ENCODE assay signal across 19 cellular contexts in genomic region chr11:23932485-23932898, GRCh38.
DNase-seq lines count a peak whose midpoint lies in the region; ATAC-seq, FAIRE-seq and TF ChIP-seq lines count a peak whose summit lies in the region.
"Had no signal": no experiment of that assay in that cellular context is flagged by ENCODE, and none has a peak within 500 bp of the region (broad histone marks: within the 10 kb centered on the region; RNA-seq: fewer than 3 reads in every experiment).

No MANE protein-coding gene starts in this region.

- no peaks in the 10 kb centered on the region for H4K20me1 ChIP-seq in IMR-90 (ENCODE audit: insufficient read depth, low read length)

- H2AK5ac ChIP-seq in IMR-90 (ENCODE audit: low read depth, low read length) (no peak overlapping the region), mesenchymal stem cell (ENCODE audit: low read length, severe bottlenecking) (no peak overlapping the region)

- H3K27me3 ChIP-seq in IMR-90 (ENCODE audit: control insufficient read depth, insufficient read depth, low read length) (no peaks in the 10 kb centered on the region), brain microvascular endothelial cell (replicated peaks) (no peaks in the 10 kb centered on the region), mesenchymal stem cell (ENCODE audit: control insufficient read depth in 1 of 2, insufficient read depth in 1 of 2, low read length in 2 of 2) (no peaks in the 10 kb centered on the region)
- H3K27me3 ChIP-seq: ascending aorta had no signal

- no peak for FAIRE-seq in urothelium cell line (lab: Jason Lieb, UNC)
- FAIRE-seq: GM12891 had no signal

- peaks cover 3% of the 10 kb centered on the region for H3K9me3 Mint-ChIP-seq in stimulated activated memory B cell treated with anti-CD40 and anti-IgM and Interleukin-4, amounts not matched to agents 10 μg/mL and 1 μg/mL and 100 μg/mL, for 72 hours

- dilution Hi-C loops in IMR-90 (cut with HindIII; ENCODE audit: low sequenced_read_pairs, unreplicated experiment): no loop called here

- CTCF ChIA-PET in IMR-90 (lab: Yijun Ruan, JAX): no interaction called here

- H3K4me2 ChIP-seq in IMR-90 (ENCODE audit: low read depth, low read length): no peak overlapping the region
- no peak overlapping the region for H3K4me2 ChIP-seq in mesenchymal stem cell (ENCODE audit: low read length, poor library complexity, severe bottlenecking)
- H3K4me2 ChIP-seq: KMS-11 had no signal

- H2AK9ac ChIP-seq in IMR-90 (replicated peaks; ENCODE audit: low read depth, low read length, poor library complexity): no peak overlapping the region

- no peak overlapping the region for H4K5ac ChIP-seq in IMR-90 (ENCODE audit: low read depth, low read length)

- no peaks in the 10 kb centered on the region for H3K9me1 ChIP-seq in IMR-90 (ENCODE audit: insufficient read depth, low read length)

- peaks cover 4% of the 10 kb centered on the region; the same call in 1 of the 2 replicates for H3K4me1 ChIP-seq in IMR-90 (ENCODE audit: control insufficient read depth, insufficient read depth, low read length)
- no peaks in the 10 kb centered on the region for H3K4me1 ChIP-seq in mesenchymal stem cell (ENCODE audit: control insufficient read depth, insufficient read depth, low read depth, low read length)
- H3K4me1 ChIP-seq: ascending aorta had no signal

- H3K56ac ChIP-seq in IMR-90 (ENCODE audit: extremely low read depth, insufficient read depth, low read length): no peak overlapping the region

- H3K4me1 Mint-ChIP-seq in stimulated activated memory B cell treated with anti-CD40 and anti-IgM and Interleukin-4, amounts not matched to agents 10 μg/mL and 1 μg/mL and 100 μg/mL, for 72 hours: peaks cover 4% of the 10 kb centered on the region
- H3K4me1 Mint-ChIP-seq: stimulated activated naive CD8-positive, alpha-beta T cell treated with anti-CD3 and anti-CD28 coated beads, Interleukin-15, amount 100 ng/mL, for 72 hours had no signal

- TF ChIP-seq CTCF in IMR-90 (conservative IDR thresholded peaks at IDR 0.05; ENCODE audit: low read depth, low read length): no peak
- TF ChIP-seq CTCF in brain microvascular endothelial cell (IDR thresholded peaks at IDR 0.05; ENCODE audit: low read depth, low read length, missing control alignments): no peak

- H4K91ac ChIP-seq in IMR-90 (ENCODE audit: insufficient read depth, low read depth, low read length): no peak overlapping the region
- H4K91ac ChIP-seq in mesenchymal stem cell (ENCODE audit: low read length): no peak overlapping the region

- peak overlapping the region; percentile 43 for H2BK5ac ChIP-seq in IMR-90 (ENCODE audit: low read depth, low read length, poor library complexity, severe bottlenecking)
- H2BK5ac ChIP-seq in mesenchymal stem cell (ENCODE audit: low read depth, low read length, poor library complexity, severe bottlenecking): no peak overlapping the region

- intact Hi-C loops in IMR-90 (cut with micrococcal nuclease): no loop called here
- intact Hi-C loops in Right ventricle myocardium inferior (cut with DNase I): no loop called here

- H3K27me3 Mint-ChIP-seq in stimulated activated memory B cell treated with anti-CD40 and anti-IgM and Interleukin-4, amounts not matched to agents 10 μg/mL and 1 μg/mL and 100 μg/mL, for 72 hours: no peaks in the 10 kb centered on the region
- H3K27me3 Mint-ChIP-seq: stimulated activated naive CD8-positive, alpha-beta T cell treated with anti-CD3 and anti-CD28 coated beads, Interleukin-15, amount 100 ng/mL, for 72 hours had no signal

- H2BK120ac ChIP-seq in IMR-90 (ENCODE audit: low read depth, low read length): peak overlapping the region; percentile 70
- no peak overlapping the region for H2BK120ac ChIP-seq in mesenchymal stem cell (ENCODE audit: low read depth, low read length)

- H3K27ac ChIP-seq in IMR-90 (ENCODE audit: insufficient read depth, low read length): no peak overlapping the region
- peak overlapping the region; percentile 79 for H3K27ac ChIP-seq in brain microvascular endothelial cell
- H3K27ac ChIP-seq in mesenchymal stem cell (ENCODE audit: low read length, poor library complexity, severe bottlenecking): no peak overlapping the region
- H3K27ac ChIP-seq: ascending aorta, KMS-11 had no signal

- H2BK20ac ChIP-seq in IMR-90 (ENCODE audit: low read depth, low read length): peak overlapping the region; percentile 82

- H3K23ac ChIP-seq in IMR-90 (ENCODE audit: low read depth, low read length) (no peak overlapping the region; the same call in 1 of the 2 replicates), mesenchymal stem cell (ENCODE audit: low read length in 2 of 2) (no peak overlapping the region)

- no peak overlapping the region for H3K27ac Mint-ChIP-seq in stimulated activated memory B cell treated with anti-CD40 and anti-IgM and Interleukin-4, amounts not matched to agents 10 μg/mL and 1 μg/mL and 100 μg/mL, for 72 hours
- H3K27ac Mint-ChIP-seq: CD14-positive monocyte; stimulated activated naive CD8-positive, alpha-beta T cell treated with anti-CD3 and anti-CD28 coated beads, Interleukin-15, amount 100 ng/mL, for 72 hours had no signal

- H3K18ac ChIP-seq in IMR-90 (ENCODE audit: low read depth, low read length): peak overlapping the region; percentile 46; the same call in 1 of the 2 replicates
- no peak overlapping the region for H3K18ac ChIP-seq in mesenchymal stem cell (ENCODE audit: low read depth in 1 of 2, low read length in 2 of 2)

- ATAC-seq in IMR-90 (ENCODE audit: low read depth): peak; percentile 75
- no peak for ATAC-seq in stimulated activated memory B cell treated with anti-CD40 and anti-IgM and Interleukin-4, amounts not matched to agents 10 μg/mL and 1 μg/mL and 100 μg/mL, for 72 hours
- ATAC-seq in Right ventricle myocardium inferior: no peak
- ATAC-seq: HCT116; stimulated activated naive CD8-positive, alpha-beta T cell treated with anti-CD3 and anti-CD28 coated beads, Interleukin-15, amount 100 ng/mL, for 72 hours had no signal

- no TSS peak for BruUV-seq in IMR-90 (replicated peaks; lab: Mats Ljungman, UMichigan)

- no peak overlapping the region for H3K9ac ChIP-seq in IMR-90 (ENCODE audit: low read depth, low read length)
- H3K9ac ChIP-seq in mesenchymal stem cell (ENCODE audit: low read length): no peak overlapping the region
- H3K9ac ChIP-seq: KMS-11 had no signal

- in situ Hi-C loops in IMR-90 (cut with MboI; ENCODE audit: low sequenced_read_pairs): no loop called here
- in situ Hi-C loops in brain microvascular endothelial cell (cut with HindIII; ENCODE audit: low pct_ligation_motif_present, low sequenced_read_pairs): no loop called here

- H2AFZ ChIP-seq in IMR-90 (replicated peaks; ENCODE audit: low read length, poor library complexity) (no peak overlapping the region), mesenchymal stem cell (ENCODE audit: low read depth, low read length) (no peak overlapping the region)

- TF ChIP-seq RAD21 in IMR-90 (IDR thresholded peaks at IDR 0.05; ENCODE audit: low read length): no peak

- no peak overlapping the region for H3K4me3 Mint-ChIP-seq in stimulated activated memory B cell treated with anti-CD40 and anti-IgM and Interleukin-4, amounts not matched to agents 10 μg/mL and 1 μg/mL and 100 μg/mL, for 72 hours
- H3K4me3 Mint-ChIP-seq: CD14-positive monocyte; stimulated activated naive CD8-positive, alpha-beta T cell treated with anti-CD3 and anti-CD28 coated beads, Interleukin-15, amount 100 ng/mL, for 72 hours had no signal

- no peaks in the 10 kb centered on the region for H3K36me3 Mint-ChIP-seq in stimulated activated memory B cell treated with anti-CD40 and anti-IgM and Interleukin-4, amounts not matched to agents 10 μg/mL and 1 μg/mL and 100 μg/mL, for 72 hours
- H3K36me3 Mint-ChIP-seq: CD14-positive monocyte had no signal

- H3K36me3 ChIP-seq in IMR-90 (ENCODE audit: control insufficient read depth, insufficient read depth, low read length) (no peaks in the 10 kb centered on the region), brain microvascular endothelial cell (replicated peaks) (no peaks in the 10 kb centered on the region), mesenchymal stem cell (ENCODE audit: control insufficient read depth in 1 of 2, insufficient read depth in 2 of 2, low read depth in 1 of 2, low read length in 2 of 2) (no peaks in the 10 kb centered on the region)
- H3K36me3 ChIP-seq: ascending aorta had no signal

- H3K14ac ChIP-seq in IMR-90 (replicated peaks; ENCODE audit: low read depth, low read length) (0 out of 2 replicates have a peak overlapping the region, but pooled peaks have one; percentile 65), mesenchymal stem cell (ENCODE audit: low read length in 2 of 2) (no peak overlapping the region)

- peak; percentile 70 for DNase-seq in IMR-90
- DNase-seq in brain microvascular endothelial cell: peak; percentile 61
- DNase-seq in mesenchymal stem cell: peak; percentile 54
- DNase-seq in urothelium cell line (ENCODE audit: low spot score): peak; percentile 9
- no peak for DNase-seq in Right ventricle myocardium inferior (ENCODE audit: missing footprints)
- DNase-seq in activated CD4-positive, alpha-beta T cell treated with anti-CD3 and anti-CD28 coated beads, Interleukin-2, amount 50 U/mL, for 1 hour: no peak
- DNase-seq: activated gamma-delta T cell; effector CD8-positive, alpha-beta T cell; islet precursor cell; midbrain; NCI-H146; NCI-H524; stimulated activated naive CD8-positive, alpha-beta T cell treated with anti-CD3 and anti-CD28 coated beads, Interleukin-15, amount 100 ng/mL, for 72 hours had no signal

- H3K9me3 ChIP-seq in IMR-90 (ENCODE audit: control insufficient read depth, insufficient read depth, low read length) (no peaks in the 10 kb centered on the region; the same call in 1 of the 2 replicates), mesenchymal stem cell (ENCODE audit: control insufficient read depth, low read length) (no peaks in the 10 kb centered on the region)
- H3K9me3 ChIP-seq: ascending aorta had no signal

- H3K79me1 ChIP-seq in IMR-90 (ENCODE audit: low read depth in 1 of 2, low read length in 2 of 2) (no peaks in the 10 kb centered on the region), mesenchymal stem cell (replicated peaks; ENCODE audit: low read length, poor library complexity, severe bottlenecking) (no peaks in the 10 kb centered on the region)

- no peak overlapping the region; the same call in 1 of the 2 replicates for H3K4ac ChIP-seq in IMR-90 (ENCODE audit: low read depth, low read length)
- no peak overlapping the region for H3K4ac ChIP-seq in mesenchymal stem cell (ENCODE audit: low read depth in 1 of 2, low read length in 2 of 2)

- TF ChIP-seq POLR2A in IMR-90 (IDR thresholded peaks at IDR 0.05; ENCODE audit: low read depth, low read length): no peak

- no peak overlapping the region for H3K4me3 ChIP-seq in IMR-90 (ENCODE audit: insufficient read depth, low read depth, low read length)
- no peak overlapping the region for H3K4me3 ChIP-seq in brain microvascular endothelial cell (ENCODE audit: low read depth, low read length)
- H3K4me3 ChIP-seq in mesenchymal stem cell (ENCODE audit: insufficient read depth in 1 of 2, low read depth in 1 of 2, low read length in 2 of 2): no peak overlapping the region
- H3K4me3 ChIP-seq: ascending aorta had no signal

- no peak overlapping the region for H2BK15ac ChIP-seq in IMR-90 (ENCODE audit: low read depth, low read length)
- no peak overlapping the region for H2BK15ac ChIP-seq in mesenchymal stem cell (ENCODE audit: low read depth, poor library complexity, severe bottlenecking)

- H4K8ac ChIP-seq in IMR-90 (ENCODE audit: low read depth in 2 of 2, low read length in 2 of 2) (no peak overlapping the region), mesenchymal stem cell (ENCODE audit: low read length) (no peak overlapping the region)

- H2BK12ac ChIP-seq in mesenchymal stem cell (ENCODE audit: low read length in 2 of 2): no peak overlapping the region

- POLR2A ChIA-PET in IMR-90 (lab: Charles Lee; ENCODE audit: unreplicated experiment): no interaction called here

Comparison
In these comparisons a context has a peak if more than half of its experiments do, and no peak if none do; other contexts are left out.
1. DNase-seq: peak in IMR-90 (single experiment), brain microvascular endothelial cell (single experiment), mesenchymal stem cell (single experiment) and urothelium cell line (single experiment); none in Right ventricle myocardium inferior (single experiment) and activated CD4-positive, alpha-beta T cell treated with anti-CD3 and anti-CD28 coated beads, Interleukin-2, amount 50 U/mL, for 1 hour (single experiment).